8 cellular contexts compared by ENCODE assay signal in genomic region chr16:2022723-2023097, GRCh38. TPM values are rescaled to one million over a fixed set of nuclear protein-coding genes. Genes with fewer than 3 reads are reported as not detected.
DNase-seq lines count a peak whose midpoint lies in the region; ATAC-seq and TF ChIP-seq lines count a peak whose summit lies in the region.

No MANE protein-coding gene starts in this region.

- in situ Hi-C loops in KBM-7 (cut with MboI; ENCODE audit: low pct_unique_long_range_greater_than_20kb, low sequenced_read_pairs), result loop anchor here (10.0 kb wide), 1 partner anchor 122 kb away; the partner anchor contains the start of gene RAB26

- DNase-seq in CD1c-positive myeloid dendritic cell (ENCODE audit: extremely low spot score), result peak; percentile 53
- DNase-seq in HCT116 (ENCODE audit: low read depth, low spot score), result no peak
- peak; percentile 44 for DNase-seq in glomerular visceral epithelial cell (ENCODE audit: extremely low spot score)
- no peak for DNase-seq in sigmoid colon
- no peak for DNase-seq in KBM-7
- no peak for DNase-seq in NCI-H1694 (lab: John Stamatoyannopoulos, UW)
- DNase-seq in effector CD4-positive, alpha-beta T cell, result no peak

- TF ChIP-seq POLR2A in HCT116 (IDR thresholded peaks at IDR 0.05; ENCODE audit: borderline replicate concordance, extremely low read depth, insufficient read depth, insufficient read length) (no peak), sigmoid colon (IDR thresholded peaks at IDR 0.05) (no peak)

- no peaks in the 10 kb centered on the region for H3K9me2 ChIP-seq in HCT116 (ENCODE audit: insufficient read depth)

- no peaks in the 10 kb centered on the region for H4K20me1 ChIP-seq in HCT116 (ENCODE audit: insufficient read depth)

- H3K79me2 ChIP-seq in HCT116 (ENCODE audit: insufficient read depth, low read length), result peaks cover 21% of the 10 kb centered on the region; the same call in 1 of the 2 replicates

- peak overlapping the region; percentile 25 to 50 for H3K4me3 ChIP-seq in HCT116 (replicated peaks in 1 of 2; ENCODE audit: low read depth in 1 of 2, low read length in 2 of 2)
- H3K4me3 ChIP-seq in WI38 (ENCODE audit: low read depth, low read length), result peak overlapping the region; percentile 42
- peak overlapping the region; percentile 7 to 44 (median 36) for H3K4me3 ChIP-seq in sigmoid colon

- H2AFZ ChIP-seq in HCT116 (ENCODE audit: low read depth, low read length, poor library complexity, severe bottlenecking), result no peak overlapping the region

- no peaks in the 10 kb centered on the region for H3K9me3 ChIP-seq in HCT116 (ENCODE audit: control insufficient read depth in 1 of 2, insufficient read depth in 1 of 2, low read depth in 1 of 2, low read length in 2 of 2)
- H3K9me3 ChIP-seq in sigmoid colon, result no peaks in the 10 kb centered on the region

- CTCF ChIA-PET in HCT116 (lab: Charles Lee), result interaction anchor here (0.6 to 2.4 kb wide), 11 partner anchors 10 to 133 kb away, joined by 3 to 13 read pairs (median 5); partner anchors contain the start of genes NTHL1, RAB26, TRAF7 and TSC2

- intact Hi-C loops in HCT116 (cut with micrococcal nuclease), result loop anchor here (1.0 to 10.0 kb wide), 3 partner anchors 68 to 232 kb away; partner anchors contain the start of gene ECI1
- intact Hi-C loops in sigmoid colon (cut with DNase I), result loop anchor here (2.0 to 5.0 kb wide), 3 partner anchors 118 to 230 kb away; partner anchors contain the start of gene ECI1

- peaks cover 38 to 61% of the 10 kb centered on the region in 2 experiments for H3K4me1 ChIP-seq in HCT116 (ENCODE audit: control insufficient read depth in 1 of 2, insufficient read depth in 2 of 2, low read length in 2 of 2)
- peaks cover 4 to 51% (median 46%) of the 10 kb centered on the region in 4 donors for H3K4me1 ChIP-seq in sigmoid colon

- TF ChIP-seq CTCF in HCT116 (IDR thresholded peaks at IDR 0.05 in 2 of 3, conservative IDR thresholded peaks at IDR 0.05 in 1 of 3; ENCODE audit: borderline replicate concordance in 1 of 3, insufficient read depth in 1 of 3, low read depth in 2 of 3, low read length in 2 of 3) (no peak), WI38 (IDR thresholded peaks at IDR 0.05; ENCODE audit: low read depth, low read length) (no peak), sigmoid colon (IDR thresholded peaks at IDR 0.05) (no peak)

- RAD21 ChIA-PET in HCT116 (lab: Charles Lee; ENCODE audit: low non-redundant PET in 1 of 2, low total read pairs in 2 of 2, uncharacterized antibody in 2 of 2, unreplicated experiment in 2 of 2), result interaction anchor here (0.6 to 2.1 kb wide), 4 partner anchors 67 to 125 kb away, joined by 3 to 12 read pairs (median 5); partner anchors contain the start of gene PKD1 (in 1 of the 2)

- H3K27ac ChIP-seq in HCT116 (ENCODE audit: low read depth, low read length) (peak overlapping the region; percentile 88), sigmoid colon (peak overlapping the region in 2 of 4 donors; percentile 64 to 78)

- POLR2A ChIA-PET in HCT116 (lab: Charles Lee), result interaction anchor here (0.8 to 1.2 kb wide), 7 partner anchors 12 to 1074 kb away, joined by 3 to 8 read pairs (median 4); partner anchors contain the start of genes PKD1, RPS2 and TRAF7

- H3K4me2 ChIP-seq in HCT116 (ENCODE audit: low read length), result peak overlapping the region; percentile 69

- no peaks in the 10 kb centered on the region for H3K27me3 ChIP-seq in HCT116 (ENCODE audit: insufficient read depth, low read length)
- H3K27me3 ChIP-seq in sigmoid colon, result peaks cover 25 to 42% (median 33%) of the 10 kb centered on the region in 3 donors

- 3% methylated on average over 14 of the region's 14 CpGs for WGBS in sigmoid colon, 2 donors

- H3K36me3 ChIP-seq in HCT116 (ENCODE audit: control insufficient read depth in 1 of 2, insufficient read depth in 2 of 2, low read length in 2 of 2), result no peaks in the 10 kb centered on the region
- no peaks in the 10 kb centered on the region for H3K36me3 ChIP-seq in sigmoid colon

- ATAC-seq in HCT116, result peak; percentile 53

- TF ChIP-seq RAD21 in HCT116 (IDR thresholded peaks at IDR 0.05; ENCODE audit: low read depth), result no peak

- no peak for TF ChIP-seq EP300 in sigmoid colon (IDR thresholded peaks at IDR 0.05)

- BruUV-seq in HCT116 (replicated peaks; lab: Mats Ljungman, UMichigan), result no TSS peak

- peak overlapping the region; percentile 46 for H3K9ac ChIP-seq in HCT116 (ENCODE audit: low read length)

TF ChIP-seq in HCT116, 20 proteins besides CTCF, POLR2A, EP300 and RAD21:
- TF ChIP-seq, protein P1, sequence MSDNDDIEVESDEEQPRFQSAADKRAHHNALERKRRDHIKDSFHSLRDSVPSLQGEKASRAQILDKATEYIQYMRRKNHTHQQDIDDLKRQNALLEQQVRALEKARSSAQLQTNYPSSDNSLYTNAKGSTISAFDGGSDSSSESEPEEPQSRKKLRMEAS (IDR thresholded peaks at IDR 0.05), result no peak
- TF ChIP-seq, protein P2, sequence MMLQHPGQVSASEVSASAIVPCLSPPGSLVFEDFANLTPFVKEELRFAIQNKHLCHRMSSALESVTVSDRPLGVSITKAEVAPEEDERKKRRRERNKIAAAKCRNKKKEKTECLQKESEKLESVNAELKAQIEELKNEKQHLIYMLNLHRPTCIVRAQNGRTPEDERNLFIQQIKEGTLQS (IDR thresholded peaks at IDR 0.05), result no peak

RNA-seq across cellular contexts. Expression of gene NPW, which starts 3.1 kb away (rescaled TPM):
- total RNA-seq in HCT116 (2021; ENCODE audit: unreplicated experiment) (226 TPM), sigmoid colon (not detected)
- polyA plus RNA-seq in HCT116 (2012), result 110 and 125 TPM in 2 replicates
- under 1 TPM in 1 of 3 donors, not detected in 2; 0.71 TPM for polyA plus RNA-seq in sigmoid colon

RNA-seq across cellular contexts. Expression of gene NHERF2, which starts 4.0 kb away (rescaled TPM):
- total RNA-seq in HCT116 (2021; ENCODE audit: unreplicated experiment) (58.4 TPM), sigmoid colon (10 to 100 TPM; 23.5 to 57.9 (median 29.5) TPM)
- polyA plus RNA-seq in HCT116 (2012), result 45.9 and 52.4 TPM in 2 replicates
- 100 to 1,000 TPM in 1 of 3 donors, 10 to 100 TPM in 2; 46.7 to 105 (median 65.4) TPM for polyA plus RNA-seq in sigmoid colon

RNA-seq across cellular contexts. Expression of gene ZNF598, which starts 13.1 kb away (rescaled TPM):
- total RNA-seq in HCT116 (2021; ENCODE audit: unreplicated experiment), result 57.4 TPM
- 32.0 and 33.0 TPM in 2 replicates for polyA plus RNA-seq in HCT116 (2012)
- total RNA-seq in sigmoid colon, result 10 to 100 TPM; 12.8 to 27.2 (median 17.7) TPM
- 10 to 100 TPM; 20.3 to 57.0 (median 21.0) TPM for polyA plus RNA-seq in sigmoid colon

RNA-seq across cellular contexts. Expression of gene NTHL1, which starts 24.9 kb away (rescaled TPM):
- total RNA-seq in HCT116 (2021; ENCODE audit: unreplicated experiment), result 40.1 TPM
- 27.3 and 28.3 TPM in 2 replicates for polyA plus RNA-seq in HCT116 (2012)
- total RNA-seq in sigmoid colon, result 10 to 100 TPM; 18.4 to 33.8 (median 25.6) TPM
- polyA plus RNA-seq in sigmoid colon, result 10 to 100 TPM; 20.4 to 44.5 (median 35.6) TPM

RNA-seq across cellular contexts. Expression of gene TSC2, which starts 25.1 kb away (rescaled TPM):
- total RNA-seq in HCT116 (2021; ENCODE audit: unreplicated experiment), result 74.1 TPM
- 62.2 and 63.0 TPM in 2 replicates for polyA plus RNA-seq in HCT116 (2012)
- total RNA-seq in sigmoid colon, result 10 to 100 TPM; 25.0 to 80.9 (median 36.9) TPM
- polyA plus RNA-seq in sigmoid colon, result 10 to 100 TPM; 16.9 to 58.4 (median 31.2) TPM

Comparison
In these comparisons a context has a peak if more than half of its experiments do, and no peak if none do; other contexts are left out.
1. DNase-seq: peak in CD1c-positive myeloid dendritic cell (single experiment) and glomerular visceral epithelial cell (single experiment); none in HCT116 (single experiment), sigmoid colon (single experiment), KBM-7 (single experiment), NCI-H1694 (single experiment) and effector CD4-positive, alpha-beta T cell (single experiment).
2. RNA of gene NPW, which starts 3.1 kb away (total RNA-seq): 226 TPM in HCT116 (single experiment); not detected in sigmoid colon; every median in the first group is over 100 times any median in the second.
3. Peak in every context shown above with its lines, with median percentiles within 50 percentile points of each other: H3K4me3 ChIP-seq.